21 cellular contexts compared by ENCODE assay signal in the genomic region with DNA sequence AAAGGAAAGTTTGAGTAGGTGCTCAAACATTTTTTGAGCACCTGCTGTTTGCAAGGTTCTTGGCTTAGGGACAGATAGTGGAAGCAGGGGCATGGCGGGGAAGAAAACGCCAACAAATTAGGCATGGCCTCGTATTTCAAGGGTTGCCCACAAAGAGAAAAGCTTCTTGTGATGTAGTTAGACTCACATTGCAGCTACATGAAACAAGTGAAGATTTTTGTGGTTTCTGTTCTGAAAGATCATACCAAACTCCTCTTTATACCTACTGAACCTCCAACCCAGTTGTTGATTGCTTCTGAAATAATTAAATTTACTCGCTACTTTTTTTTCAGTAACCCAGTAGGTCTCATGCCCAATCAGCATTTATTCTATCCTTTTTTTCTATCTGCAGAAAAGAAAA. TPM values are rescaled to one million over a fixed set of nuclear protein-coding genes. Genes with fewer than 3 reads are reported as not detected.
A peak's percentile ranks its signal among the peaks of the same experiment; 100 is the strongest.
DNase-seq lines count a peak whose midpoint lies in the region; ATAC-seq, FAIRE-seq and TF ChIP-seq lines count a peak whose summit lies in the region.
"Had no signal": no experiment of that assay in that cellular context is flagged by ENCODE, and none has a peak within 500 bp of the region (broad histone marks: within the 10 kb centered on the region; RNA-seq: fewer than 3 reads in every experiment).

No MANE protein-coding gene starts in this region.

- H3K4me3 ChIP-seq in A549, result no peak overlapping the region
- H3K4me3 ChIP-seq in BLaER1, result no peak overlapping the region
- H3K4me3 ChIP-seq in MM.1S (ENCODE audit: low read length), result no peak overlapping the region
- H3K4me3 ChIP-seq in gastroesophageal sphincter, result no peak overlapping the region
- H3K4me3 ChIP-seq in A673 (ENCODE audit: low read depth, low read length, poor library complexity, severe bottlenecking), result no peak overlapping the region
- H3K4me3 ChIP-seq: GM12878, GM23338 had no signal

- H3K4me2 ChIP-seq in A549, result no peak overlapping the region
- H3K4me2 ChIP-seq in BLaER1, result peak overlapping the region; percentile 32; the same call in 1 of the 2 replicates
- H3K4me2 ChIP-seq in MM.1S (ENCODE audit: low read depth, low read length), result no peak overlapping the region
- H3K4me2 ChIP-seq: GM23338 had no signal

- no peak overlapping the region for H3K27ac ChIP-seq in A549
- H3K27ac ChIP-seq in BLaER1, result no peak overlapping the region
- no peak overlapping the region for H3K27ac ChIP-seq in MM.1S (ENCODE audit: low read length)
- peak overlapping the region in 3 of 4 donors; percentile 43 to 58 (median 58) for H3K27ac ChIP-seq in gastroesophageal sphincter
- no peak overlapping the region for H3K27ac ChIP-seq in A673 (ENCODE audit: low read depth, low read length, poor library complexity, severe bottlenecking)
- H3K27ac ChIP-seq: C4-2B had no signal

- TF ChIP-seq RAD21 in A549 (conservative IDR thresholded peaks at IDR 0.05 in 1 of 2, IDR thresholded peaks at IDR 0.05 in 1 of 2), result no peak

- no peaks in the 10 kb centered on the region for H3K79me2 ChIP-seq in MM.1S (ENCODE audit: low read length)

- POLR2A ChIA-PET in A549 (lab: Yijun Ruan, JAX) (interaction anchor here (1.3 kb wide), 1 partner anchor 23 kb away, joined by 3 read pairs; the partner anchor contains the start of gene RARB), A673 (lab: Charles Lee; ENCODE audit: low non-redundant PET) (no interaction called here)

- H4K20me1 ChIP-seq in BLaER1 (no peaks in the 10 kb centered on the region), MM.1S (ENCODE audit: insufficient read depth, low read length) (no peaks in the 10 kb centered on the region)

- BruUV-seq in A673 (replicated peaks; lab: Mats Ljungman, UMichigan), result no TSS peak

- CTCF ChIA-PET in A549 (lab: Yijun Ruan, JAX), result interaction anchor here (1.0 kb wide), 1 partner anchor 122 kb away, joined by 3 read pairs; no protein-coding TSS in a partner anchor
- CTCF ChIA-PET in A673 (lab: Charles Lee), result no interaction called here

- H3K9me3 ChIP-seq in A549 (no peaks in the 10 kb centered on the region), BLaER1 (no peaks in the 10 kb centered on the region), MM.1S (replicated peaks; ENCODE audit: insufficient read depth, low read length) (no peaks in the 10 kb centered on the region), gastroesophageal sphincter (no peaks in the 10 kb centered on the region), A673 (ENCODE audit: low read depth, low read length, poor library complexity, severe bottlenecking) (no peaks in the 10 kb centered on the region)

- H3K27me3 ChIP-seq in BLaER1, result no peaks in the 10 kb centered on the region
- no peaks in the 10 kb centered on the region for H3K27me3 ChIP-seq in MM.1S (replicated peaks; ENCODE audit: insufficient read depth, low read length)
- H3K27me3 ChIP-seq in gastroesophageal sphincter, result no peaks in the 10 kb centered on the region
- H3K27me3 ChIP-seq in A673 (replicated peaks; ENCODE audit: insufficient read depth, low read depth, low read length, poor library complexity), result peaks cover 8% of the 10 kb centered on the region

- no peaks in the 10 kb centered on the region for H3K9me2 ChIP-seq in MM.1S (replicated peaks; ENCODE audit: insufficient read depth, low read length)

- no peak for TF ChIP-seq EP300 in A549 (IDR thresholded peaks at IDR 0.05)
- no peak for TF ChIP-seq EP300 in gastroesophageal sphincter (IDR thresholded peaks at IDR 0.05)

- TF ChIP-seq POLR2A in A549 (IDR thresholded peaks at IDR 0.05; ENCODE audit: low read length), result no peak
- no peak for TF ChIP-seq POLR2A in gastroesophageal sphincter (IDR thresholded peaks at IDR 0.05)

- WGBS in A549 (ENCODE audit: missing lambda C conversion rate), result 81% methylated on average over 4 of the region's 4 CpGs
- 73 to 86% methylated on average over 4 of the region's 4 CpGs for WGBS in gastroesophageal sphincter (ENCODE audit: low coverage in 1 of 2), 2 donors

- peak; percentile 46 for FAIRE-seq in A549 (lab: Jason Lieb, UNC)
- FAIRE-seq: D721Med, GM12878 had no signal

- no peak overlapping the region for H2AFZ ChIP-seq in MM.1S (ENCODE audit: low read length)

- ATAC-seq in A549 (no peak), gastroesophageal sphincter (no peak), Right ventricle myocardium inferior (no peak)
- ATAC-seq: CD8-positive, alpha-beta T cell; GM12878; GM23338; HCT116 had no signal

- H3K9ac ChIP-seq in BLaER1 (no peak overlapping the region), MM.1S (ENCODE audit: low read length) (no peak overlapping the region)

- H3K36me3 ChIP-seq in BLaER1 (no peaks in the 10 kb centered on the region), MM.1S (replicated peaks; ENCODE audit: insufficient read depth, low read length) (no peaks in the 10 kb centered on the region), gastroesophageal sphincter (no peaks in the 10 kb centered on the region), A673 (ENCODE audit: insufficient read depth, low read length, poor library complexity, severe bottlenecking) (no peaks in the 10 kb centered on the region)

- H3K4me1 ChIP-seq in A549 (no peaks in the 10 kb centered on the region), BLaER1 (peaks cover 12% of the 10 kb centered on the region), MM.1S (ENCODE audit: low read length) (peaks cover 16% of the 10 kb centered on the region; the same call in 1 of the 2 replicates), gastroesophageal sphincter (peaks cover 0 to 20% (median 0%) of the 10 kb centered on the region in 3 donors), A673 (ENCODE audit: insufficient read depth, low read length, poor library complexity, severe bottlenecking) (no peaks in the 10 kb centered on the region)

- H3F3A ChIP-seq in MM.1S (ENCODE audit: insufficient read depth, low read length), result no peaks in the 10 kb centered on the region

- DNase-seq in A549 (ENCODE audit: low read depth in 1 of 2, low spot score in 1 of 2) (no peak), MM.1S (peak; percentile 42), A673 (ENCODE audit: low spot score) (no peak), Right ventricle myocardium inferior (ENCODE audit: missing footprints) (no peak), SHP77 treated with DMSO at 0.1 percent for 48 hours (lab: John Stamatoyannopoulos, UW) (no peak), NCI-H2227 (lab: John Stamatoyannopoulos, UW; ENCODE audit: unreplicated experiment) (no peak)
- DNase-seq: ACHN; CD4-positive, CD25-positive, alpha-beta regulatory T cell; CD8-positive, alpha-beta T cell; DMS 273 treated with DMSO at 0.1 percent for 48 hours; DMS79; EL; GDM1; H9 had no signal

- no peak for TF ChIP-seq CTCF in A549 (IDR thresholded peaks at IDR 0.05)
- TF ChIP-seq CTCF in MM.1S (IDR thresholded peaks at IDR 0.05; ENCODE audit: low read length), result no peak
- TF ChIP-seq CTCF in gastroesophageal sphincter (IDR thresholded peaks at IDR 0.05), result no peak
- TF ChIP-seq CTCF in A673 (conservative IDR thresholded peaks at IDR 0.05; ENCODE audit: low read depth, low read length), result no peak

- intact Hi-C loops in A673 (cut with micrococcal nuclease; ENCODE audit: unreplicated experiment), result no loop called here
- intact Hi-C loops in Right ventricle myocardium inferior (cut with DNase I), result no loop called here

TF ChIP-seq in A549, 52 proteins besides CTCF, POLR2A, EP300 and RAD21:
- no peak for TF ChIP-seq SREBF2 (IDR thresholded peaks at IDR 0.05)
- TF ChIP-seq HOXB13 (CRISPR knock-in tag; IDR thresholded peaks at IDR 0.05; ENCODE audit: low read depth), result no peak
- no peak for TF ChIP-seq CHD4 (IDR thresholded peaks at IDR 0.05; ENCODE audit: borderline replicate concordance)
- no peak for TF ChIP-seq ZFP36 (IDR thresholded peaks at IDR 0.05; ENCODE audit: borderline replicate concordance, partially characterized antibody)
- TF ChIP-seq, protein P1, sequence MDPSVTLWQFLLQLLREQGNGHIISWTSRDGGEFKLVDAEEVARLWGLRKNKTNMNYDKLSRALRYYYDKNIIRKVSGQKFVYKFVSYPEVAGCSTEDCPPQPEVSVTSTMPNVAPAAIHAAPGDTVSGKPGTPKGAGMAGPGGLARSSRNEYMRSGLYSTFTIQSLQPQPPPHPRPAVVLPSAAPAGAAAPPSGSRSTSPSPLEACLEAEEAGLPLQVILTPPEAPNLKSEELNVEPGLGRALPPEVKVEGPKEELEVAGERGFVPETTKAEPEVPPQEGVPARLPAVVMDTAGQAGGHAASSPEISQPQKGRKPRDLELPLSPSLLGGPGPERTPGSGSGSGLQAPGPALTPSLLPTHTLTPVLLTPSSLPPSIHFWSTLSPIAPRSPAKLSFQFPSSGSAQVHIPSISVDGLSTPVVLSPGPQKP (IDR thresholded peaks at IDR 0.05; ENCODE audit: low read depth, low read length), result no peak
- no peak for TF ChIP-seq HES2 (IDR thresholded peaks at IDR 0.05)
- TF ChIP-seq RFX5 (IDR thresholded peaks at IDR 0.05), result no peak
- no peak for TF ChIP-seq NPAS2 (CRISPR knock-in tag; IDR thresholded peaks at IDR 0.05; ENCODE audit: borderline replicate concordance)
- TF ChIP-seq ZNF302 (CRISPR knock-in tag; IDR thresholded peaks at IDR 0.05), result no peak
- TF ChIP-seq, protein P2, sequence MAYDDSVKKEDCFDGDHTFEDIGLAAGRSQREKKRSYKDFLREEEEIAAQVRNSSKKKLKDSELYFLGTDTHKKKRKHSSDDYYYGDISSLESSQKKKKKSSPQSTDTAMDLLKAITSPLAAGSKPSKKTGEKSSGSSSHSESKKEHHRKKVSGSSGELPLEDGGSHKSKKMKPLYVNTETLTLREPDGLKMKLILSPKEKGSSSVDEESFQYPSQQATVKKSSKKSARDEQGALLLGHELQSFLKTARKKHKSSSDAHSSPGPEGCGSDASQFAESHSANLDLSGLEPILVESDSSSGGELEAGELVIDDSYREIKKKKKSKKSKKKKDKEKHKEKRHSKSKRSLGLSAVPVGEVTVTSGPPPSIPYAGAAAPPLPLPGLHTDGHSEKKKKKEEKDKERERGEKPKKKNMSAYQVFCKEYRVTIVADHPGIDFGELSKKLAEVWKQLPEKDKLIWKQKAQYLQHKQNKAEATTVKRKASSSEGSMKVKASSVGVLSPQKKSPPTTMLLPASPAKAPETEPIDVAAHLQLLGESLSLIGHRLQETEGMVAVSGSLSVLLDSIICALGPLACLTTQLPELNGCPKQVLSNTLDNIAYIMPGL (CRISPR knock-in tag; IDR thresholded peaks at IDR 0.05; ENCODE audit: borderline replicate concordance), result no peak
TF ChIP-seq in A549: peak in this region for 0.

RNA-seq across cellular contexts. Expression of gene RARB, which starts 23.5 kb away (rescaled TPM):
- polyA plus RNA-seq in A549 (2011; rRNA removed) (30.8 and 31.9 TPM in 2 replicates), A549 (2017; fragmentation: RNase III; extraction: RNeasy Plus Mini Kit Qiagen cat#74134 plus additional on column Dnase treatment) (22.3 to 27.4 TPM (median 24.5 TPM) in 3 replicates)
- 7.7 and 10.3 TPM in 2 replicates for polyA plus RNA-seq in A549 (2012; cell fraction: cytosol; rRNA removed)
- 4.9 and 10.2 TPM in 2 replicates for polyA plus RNA-seq in A549 (2012; cell fraction: nucleus; rRNA removed)
- polyA minus RNA-seq in A549 (2011; rRNA and poly(A)+ RNA removed), result 68.1 and 68.7 TPM in 2 replicates
- total RNA-seq in gastroesophageal sphincter (10 to 100 TPM; 13.1 to 45.8 (median 25.3) TPM), A673 (2021) (0.24 and 0.44 TPM in 2 replicates), Right ventricle myocardium inferior (17.5 TPM)
- total RNA-seq: CD4-positive, CD25-positive, alpha-beta regulatory T cell; CD8-positive, alpha-beta T cell; GM12878 had no signal

Comparison
In these comparisons a context has a peak if more than half of its experiments do, and no peak if none do; other contexts are left out.
1. H3K27ac ChIP-seq: peak in gastroesophageal sphincter (3 of 4); none in A549 (0 of 2), BLaER1 (single experiment), MM.1S (single experiment) and A673 (single experiment).